ENCODE assay signal across 10 cellular contexts in genomic region chr4:153513596-153513995, GRCh38. TPM values are rescaled to one million over a fixed set of nuclear protein-coding genes. Genes with fewer than 3 reads are reported as not detected.
DNase-seq lines count a peak whose midpoint lies in the region; ATAC-seq and TF ChIP-seq lines count a peak whose summit lies in the region.
"Had no signal": no experiment of that assay in that cellular context is flagged by ENCODE, and none has a peak within 500 bp of the region (broad histone marks: within the 10 kb centered on the region; RNA-seq: fewer than 3 reads in every experiment).

No MANE protein-coding gene starts in this region.

- no peak overlapping the region for H3K4me3 Mint-ChIP-seq in activated T-cell treated with anti-CD3 and anti-CD28 coated beads, Interleukin-2, amount 50 U/mL, for 4 hours

- H3K9me3 ChIP-seq in SK-N-SH = no peaks in the 10 kb centered on the region
- H3K9me3 ChIP-seq in spleen = no peaks in the 10 kb centered on the region

- peak overlapping the region in 1 of 2 experiments; percentile 23; a peak in 1 of 4 replicates for H3K4me3 ChIP-seq in SK-N-SH (ENCODE audit: low read depth in 2 of 2, low read length in 1 of 2)
- no peak overlapping the region for H3K4me3 ChIP-seq in fibroblast of pulmonary artery (replicated peaks; ENCODE audit: low read depth, low read length)
- no peak overlapping the region for H3K4me3 ChIP-seq in spleen
- H3K4me3 ChIP-seq: BLaER1 treated with 17β-estradiol and CSF1 and Interleukin-3, amounts not matched to agents 10 nM and 100 nM had no signal

- H3K36me3 ChIP-seq in SK-N-SH (replicated peaks in 1 of 2; ENCODE audit: control insufficient read depth in 1 of 2, insufficient read depth in 2 of 2, low read length in 1 of 2) = peaks cover 0 to 7% of the 10 kb centered on the region in 2 experiments
- peaks cover 0 to 51% (median 8%) of the 10 kb centered on the region in 6 donors for H3K36me3 ChIP-seq in spleen

- no peak overlapping the region for H2AFZ ChIP-seq in SK-N-SH (ENCODE audit: low read depth)

- peaks cover 63% of the 10 kb centered on the region for H3K4me1 Mint-ChIP-seq in activated T-cell treated with anti-CD3 and anti-CD28 coated beads, Interleukin-2, amount 50 U/mL, for 4 hours (ENCODE audit: low read depth)

- H4K20me1 ChIP-seq in SK-N-SH (ENCODE audit: insufficient read depth) = peaks cover 3% of the 10 kb centered on the region; the same call in 1 of the 2 replicates

- no peak for TF ChIP-seq RAD21 in SK-N-SH (IDR thresholded peaks at IDR 0.05; ENCODE audit: low read length)

- H3K79me2 ChIP-seq in SK-N-SH (ENCODE audit: insufficient read depth) = peaks cover 12% of the 10 kb centered on the region; the same call in 1 of the 2 replicates

- peak overlapping the region in 1 of 2 experiments; percentile 84; a peak in 2 of 4 replicates for H3K27ac ChIP-seq in SK-N-SH (ENCODE audit: low read depth in 2 of 2, low read length in 1 of 2)
- H3K27ac ChIP-seq in spleen = peak overlapping the region in 6 of 8 donors; percentile 3 to 53 (median 32)

- ATAC-seq in activated T-cell treated with anti-CD3 and anti-CD28 coated beads, Interleukin-2, amount 50 U/mL, for 4 hours = peak; percentile 38 to 62
- no peak for ATAC-seq in HG02870 (IDR thresholded peaks at IDR 0.05; ENCODE audit: unreplicated experiment)

- H3K9ac ChIP-seq in SK-N-SH = peak overlapping the region; percentile 37; the same call in 1 of the 2 replicates

- peak overlapping the region; percentile 71; the same call in 1 of the 2 replicates for H3K4me2 ChIP-seq in SK-N-SH

- H3F3A ChIP-seq in SK-N-SH (replicated peaks; ENCODE audit: insufficient read depth) = peaks cover 35% of the 10 kb centered on the region

- H3K27me3 ChIP-seq in SK-N-SH (ENCODE audit: insufficient read depth) = no peaks in the 10 kb centered on the region
- no peaks in the 10 kb centered on the region for H3K27me3 ChIP-seq in spleen (replicated peaks in 1 of 7)
- H3K27me3 ChIP-seq: BLaER1 treated with 17β-estradiol and CSF1 and Interleukin-3, amounts not matched to agents 10 nM and 100 nM had no signal

- intact Hi-C loops in spleen (cut with DNase I; ENCODE audit: low total_unique reads) = loop anchor here (10.0 kb wide), 1 partner anchor 79 kb away; no protein-coding TSS in a partner anchor

- POLR2A ChIA-PET in SK-N-SH (lab: Yijun Ruan, JAX) = no interaction called here

- H3K9me2 ChIP-seq in SK-N-SH = no peaks in the 10 kb centered on the region

- H3K4me1 ChIP-seq in SK-N-SH (ENCODE audit: control insufficient read depth in 1 of 2, insufficient read depth in 2 of 2, low read depth in 1 of 2, low read length in 1 of 2) (peaks cover 0 to 30% of the 10 kb centered on the region in 2 experiments; a peak in 3 of 4 replicates), spleen (peaks cover 17 to 88% (median 58%) of the 10 kb centered on the region in 6 donors)

- TF ChIP-seq CTCF in SK-N-SH (IDR thresholded peaks at IDR 0.05) (no peak), fibroblast of pulmonary artery (IDR thresholded peaks at IDR 0.05; ENCODE audit: low read length, missing control alignments) (no peak), spleen (IDR thresholded peaks at IDR 0.05 in 8 of 11, conservative IDR thresholded peaks at IDR 0.05 in 3 of 11) (no peak)

- 39% methylated on average over 1 of the region's 1 CpG for WGBS in SK-N-SH (ENCODE audit: low lambda C conversion rate)
- WGBS in spleen, 5 donors = 28 to 70% (median 59%) methylated on average over 1 of the region's 1 CpG

- no peak for DNase-seq in activated T-cell treated with anti-CD3 and anti-CD28 coated beads, Interleukin-2, amount 50 U/mL, for 4 hours
- no peak for DNase-seq in activated T-cell treated with anti-CD3 and anti-CD28 coated beads, Interleukin-2, amount 50 U/mL, for 48 hours
- DNase-seq in SK-N-SH (no peak), fibroblast of pulmonary artery (ENCODE audit: low read depth) (peak; percentile 51), spleen (no peak), DMS79 (lab: John Stamatoyannopoulos, UW) (no peak), NAMALWA (ENCODE audit: low spot score) (no peak)
- DNase-seq: NCI-H1436 had no signal

- no peaks in the 10 kb centered on the region for H3K27me3 Mint-ChIP-seq in activated T-cell treated with anti-CD3 and anti-CD28 coated beads, Interleukin-2, amount 50 U/mL, for 4 hours (ENCODE audit: low read depth)

- peak; percentile 15 to 38; a peak in 1 of 4 replicates for TF ChIP-seq EP300 in SK-N-SH (IDR thresholded peaks at IDR 0.05; ENCODE audit: borderline replicate concordance in 1 of 2, low read depth in 1 of 2, low read length in 1 of 2)

- H3K9me3 Mint-ChIP-seq in activated T-cell treated with anti-CD3 and anti-CD28 coated beads, Interleukin-2, amount 50 U/mL, for 4 hours = no peaks in the 10 kb centered on the region

- H3K36me3 Mint-ChIP-seq in activated T-cell treated with anti-CD3 and anti-CD28 coated beads, Interleukin-2, amount 50 U/mL, for 4 hours (ENCODE audit: insufficient read depth) = peaks cover 24% of the 10 kb centered on the region

- CTCF ChIA-PET in SK-N-SH (lab: Yijun Ruan, JAX) = interaction anchor here (1.5 kb wide), 1 partner anchor 61 kb away, joined by 3 read pairs; no protein-coding TSS in a partner anchor

- no peak for TF ChIP-seq POLR2A in spleen (IDR thresholded peaks at IDR 0.05)

TF ChIP-seq in SK-N-SH, 30 proteins besides CTCF, POLR2A, EP300 and RAD21 (continues in another document):
- TF ChIP-seq NRF1 (IDR thresholded peaks at IDR 0.05; ENCODE audit: low read depth, low read length) (no peak), FOXJ3 (CRISPR knock-in tag; IDR thresholded peaks at IDR 0.05) (no peak), REST (IDR thresholded peaks at IDR 0.05; ENCODE audit: low read depth, low read length) (no peak), NFIC (IDR thresholded peaks at IDR 0.05; ENCODE audit: borderline replicate concordance) (no peak), USF1 (IDR thresholded peaks at IDR 0.05; ENCODE audit: borderline replicate concordance, low read depth) (no peak), ELF1 (IDR thresholded peaks at IDR 0.05) (no peak), TEAD4 (IDR thresholded peaks at IDR 0.05; ENCODE audit: borderline replicate concordance, insufficient read depth) (peak; percentile 47; the same call in 1 of the 2 replicates), SIN3A (IDR thresholded peaks at IDR 0.05; ENCODE audit: borderline replicate concordance, low read depth, low read length) (no peak), TAF1 (IDR thresholded peaks at IDR 0.05; ENCODE audit: borderline replicate concordance, low read depth, low read length) (no peak), MXI1 (IDR thresholded peaks at IDR 0.05; ENCODE audit: low read depth, low read length) (no peak), MAX (IDR thresholded peaks at IDR 0.05; ENCODE audit: low read depth) (no peak), CHD2 (IDR thresholded peaks at IDR 0.05; ENCODE audit: low read length, partially characterized antibody) (no peak), RXRA (IDR thresholded peaks at IDR 0.05; ENCODE audit: borderline replicate concordance, low read depth) (peak; percentile 80), YY1 (IDR thresholded peaks at IDR 0.05; ENCODE audit: low read depth) (no peak), JUND (IDR thresholded peaks at IDR 0.05) (peak; percentile 46; the same call in 1 of the 2 replicates)

RNA-seq across cellular contexts. Expression of gene TMEM131L, which starts 47.4 kb away (rescaled TPM):
- total RNA-seq in activated T-cell treated with anti-CD3 and anti-CD28 coated beads, Interleukin-2, amount 50 U/mL, for 4 hours = 10 to 100 TPM; 37.7 to 44.0 (median 41.7) TPM
- polyA plus RNA-seq in SK-N-SH (2012; rRNA removed) (6.2 and 6.8 TPM in 2 replicates), spleen (10 to 100 TPM; 20.9 to 23.1 (median 21.5) TPM)
- polyA plus RNA-seq in SK-N-SH (2012; cell fraction: cytosol; rRNA removed) = 4.6 and 4.9 TPM in 2 replicates
- 15.8 and 17.0 TPM in 2 replicates for polyA plus RNA-seq in SK-N-SH (2012; cell fraction: nucleus; rRNA removed)
- 100 to 1,000 TPM in 1 of 7 donors, 10 to 100 TPM in 6; 73.5 to 105 (median 83.1) TPM for total RNA-seq in spleen
